ENCODE assay signal across 38 cellular contexts in the genomic region with DNA sequence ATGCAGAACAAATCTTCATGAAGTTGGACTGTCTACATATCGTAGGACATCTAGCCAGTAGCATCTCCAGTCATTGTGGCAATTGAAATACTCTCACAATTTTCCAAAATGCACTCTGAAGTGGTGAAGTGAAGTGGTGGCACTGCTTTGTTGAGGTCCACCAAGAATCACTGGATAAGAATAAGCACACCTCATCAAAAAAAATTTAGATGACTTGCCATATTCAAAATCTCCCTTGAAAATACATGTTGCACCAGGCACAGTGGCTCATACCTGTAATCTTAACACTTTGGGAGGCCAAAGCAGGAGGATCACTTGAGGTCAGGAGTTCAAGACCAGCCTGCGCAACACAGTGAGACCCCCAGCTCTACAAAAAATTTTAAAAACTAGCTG.
"Had no signal": no experiment of that assay in that cellular context is flagged by ENCODE, and none has a peak within 500 bp of the region (broad histone marks: within the 10 kb centered on the region; RNA-seq: fewer than 3 reads in every experiment).

No MANE protein-coding gene starts in this region.

- H3K36me3 ChIP-seq: ascending aorta had no signal

- H3K4me3 ChIP-seq: ascending aorta, cardiac muscle cell had no signal

- H3K4me1 ChIP-seq: ascending aorta had no signal

- H3K27me3 Mint-ChIP-seq: activated CD4-positive, alpha-beta memory T cell treated with anti-CD3 and anti-CD28 coated beads, Interleukin-2, amount 10 ng/mL, durations not matched to agents 7 days and 5 days; activated CD4-positive, alpha-beta T cell treated with anti-CD3 and anti-CD28 coated beads for 36 hours; activated CD4-positive, alpha-beta T cell treated with anti-CD3 and anti-CD28 coated beads, Interleukin-2, amount 10 ng/mL, durations not matched to agents 7 days and 5 days; activated CD8-positive, alpha-beta memory T cell treated with anti-CD3 and anti-CD28 coated beads, Interleukin-2, amount 10 ng/mL, durations not matched to agents 7 days and 5 days; activated naive CD4-positive, alpha-beta T cell treated with anti-CD3 and anti-CD28 coated beads, Interleukin-2, amount 10 ng/mL, durations not matched to agents 7 days and 5 days; activated naive CD4-positive, alpha-beta T cell treated with anti-CD3 and anti-CD28 coated beads, Interleukin-2, amount 50 U/mL, for 24 hours; activated naive CD8-positive, alpha-beta T cell; activated naive CD8-positive, alpha-beta T cell treated with anti-CD3 and anti-CD28 coated beads, Interleukin-2, amount 10 ng/mL, durations not matched to agents 7 days and 5 days; activated naive CD8-positive, alpha-beta T cell treated with anti-CD3 and anti-CD28 coated beads, Interleukin-2, amount 50 U/mL, for 24 hours; activated T-cell treated with anti-CD3 and anti-CD28 coated beads, Interleukin-2, amount 50 U/mL, for 24 hours; central memory CD8-positive, alpha-beta T cell had no signal

- DNase-seq: activated CD4-positive, alpha-beta memory T cell treated with anti-CD3 and anti-CD28 coated beads, Interleukin-2, amount 10 ng/mL, durations not matched to agents 7 days and 5 days; activated CD4-positive, alpha-beta T cell treated with anti-CD3 and anti-CD28 coated beads for 1 hour; activated CD4-positive, alpha-beta T cell treated with anti-CD3 and anti-CD28 coated beads for 36 hours; activated CD4-positive, alpha-beta T cell treated with anti-CD3 and anti-CD28 coated beads for 48 hours; activated CD4-positive, alpha-beta T cell treated with anti-CD3 and anti-CD28 coated beads, Interleukin-2, amount 10 ng/mL, durations not matched to agents 7 days and 5 days; activated CD4-positive, alpha-beta T cell treated with anti-CD3 and anti-CD28 coated beads, Interleukin-2, amount 50 U/mL, for 48 hours; activated CD4-positive, CD25-positive, alpha-beta regulatory T cell; activated CD8-positive, alpha-beta memory T cell treated with anti-CD3 and anti-CD28 coated beads for 24 hours; activated CD8-positive, alpha-beta memory T cell treated with anti-CD3 and anti-CD28 coated beads, Interleukin-2, amount 10 ng/mL, durations not matched to agents 7 days and 5 days; activated CD8-positive, alpha-beta memory T cell treated with anti-CD3 and anti-CD28 coated beads, Interleukin-2, amount 50 U/mL, for 48 hours; activated CD8-positive, alpha-beta T cell treated with anti-CD3 and anti-CD28 coated beads, Interleukin-2, amount 10 ng/mL, durations not matched to agents 7 days and 5 days; activated effector memory CD4-positive, alpha-beta T cell treated with Interleukin-2 at 50 U/mL for 16 hours; activated gamma-delta T cell; activated naive CD4-positive, alpha-beta T cell treated with anti-CD3 and anti-CD28 coated beads, Interleukin-2, amount 10 ng/mL, durations not matched to agents 7 days and 5 days; activated naive CD4-positive, alpha-beta T cell treated with Interleukin-2 at 50 U/mL for 16 hours; activated naive CD8-positive, alpha-beta T cell treated with anti-CD3 and anti-CD28 coated beads, Interleukin-2, amount 10 ng/mL, durations not matched to agents 7 days and 5 days; activated naive CD8-positive, alpha-beta T cell treated with anti-CD3 and anti-CD28 coated beads, Interleukin-2, amount 50 U/mL, for 24 hours; activated T-cell treated with anti-CD3 and anti-CD28 coated beads, Interleukin-2, amount 50 U/mL, for 24 hours; activated T-cell treated with anti-CD3 and anti-CD28 coated beads, Interleukin-2, amount 50 U/mL, for 48 hours; caudate nucleus; cerebellar nuclear complex; T-helper 1 cell; T-helper 2 cell; T-helper 9 cell; WERI-Rb-1 had no signal

- H3K27ac ChIP-seq: ascending aorta, cardiac muscle cell, WERI-Rb-1 had no signal

- H3K4me3 Mint-ChIP-seq: activated CD4-positive, alpha-beta memory T cell treated with anti-CD3 and anti-CD28 coated beads, Interleukin-2, amount 10 ng/mL, durations not matched to agents 7 days and 5 days; activated CD4-positive, alpha-beta T cell treated with anti-CD3 and anti-CD28 coated beads for 36 hours; activated CD4-positive, alpha-beta T cell treated with anti-CD3 and anti-CD28 coated beads, Interleukin-2, amount 10 ng/mL, durations not matched to agents 7 days and 5 days; activated CD8-positive, alpha-beta memory T cell treated with anti-CD3 and anti-CD28 coated beads, Interleukin-2, amount 10 ng/mL, durations not matched to agents 7 days and 5 days; activated CD8-positive, alpha-beta T cell treated with anti-CD3 and anti-CD28 coated beads, Interleukin-2, amount 10 ng/mL, durations not matched to agents 7 days and 5 days; activated naive CD4-positive, alpha-beta T cell treated with anti-CD3 and anti-CD28 coated beads, Interleukin-2, amount 10 ng/mL, durations not matched to agents 7 days and 5 days; activated naive CD4-positive, alpha-beta T cell treated with anti-CD3 and anti-CD28 coated beads, Interleukin-2, amount 50 U/mL, for 24 hours; activated naive CD8-positive, alpha-beta T cell; activated naive CD8-positive, alpha-beta T cell treated with anti-CD3 and anti-CD28 coated beads, Interleukin-2, amount 10 ng/mL, durations not matched to agents 7 days and 5 days; activated naive CD8-positive, alpha-beta T cell treated with anti-CD3 and anti-CD28 coated beads, Interleukin-2, amount 50 U/mL, for 24 hours; activated T-cell treated with anti-CD3 and anti-CD28 coated beads, Interleukin-2, amount 50 U/mL, for 24 hours; brain; central memory CD8-positive, alpha-beta T cell; T-helper 1 cell treated with Interleukin-12 subunit alpha and Interleukin-12 subunit beta and Interleukin-4 antibody, amounts not matched to agents 30 μg/mL and 1 μg/mL, for 36 hours; T-helper 2 cell treated with Interferon-gamma antibody and Interleukin-4, amounts not matched to agents 5 μg/mL and 100 μg/mL, for 36 hours; WTC11 had no signal

- FAIRE-seq: bronchial epithelial cell, TTC549 had no signal

- H3K27me3 ChIP-seq: ascending aorta, cardiac muscle cell had no signal

- H3K9me3 ChIP-seq: ascending aorta had no signal

- ATAC-seq: activated CD4-positive, alpha-beta T cell treated with anti-CD3 and anti-CD28 coated beads for 36 hours; activated CD4-positive, CD25-positive, alpha-beta regulatory T cell treated with anti-CD3 and anti-CD28 coated beads, Interleukin-2, amount 50 U/mL, for 24 hours; activated CD8-positive, alpha-beta memory T cell treated with anti-CD3 and anti-CD28 coated beads, Interleukin-2, amount 10 ng/mL, durations not matched to agents 7 days and 5 days; activated CD8-positive, alpha-beta T cell treated with anti-CD3 and anti-CD28 coated beads, Interleukin-2, amount 10 ng/mL, durations not matched to agents 7 days and 5 days; activated naive CD8-positive, alpha-beta T cell treated with anti-CD3 and anti-CD28 coated beads, Interleukin-2, amount 50 U/mL, for 24 hours had no signal

- H3K27ac Mint-ChIP-seq: activated CD4-positive, alpha-beta memory T cell treated with anti-CD3 and anti-CD28 coated beads, Interleukin-2, amount 10 ng/mL, durations not matched to agents 7 days and 5 days; activated CD4-positive, alpha-beta T cell treated with anti-CD3 and anti-CD28 coated beads for 36 hours; activated CD4-positive, alpha-beta T cell treated with anti-CD3 and anti-CD28 coated beads, Interleukin-2, amount 10 ng/mL, durations not matched to agents 7 days and 5 days; activated CD8-positive, alpha-beta memory T cell treated with anti-CD3 and anti-CD28 coated beads, Interleukin-2, amount 10 ng/mL, durations not matched to agents 7 days and 5 days; activated CD8-positive, alpha-beta T cell treated with anti-CD3 and anti-CD28 coated beads, Interleukin-2, amount 10 ng/mL, durations not matched to agents 7 days and 5 days; activated naive CD4-positive, alpha-beta T cell treated with anti-CD3 and anti-CD28 coated beads, Interleukin-2, amount 10 ng/mL, durations not matched to agents 7 days and 5 days; activated naive CD4-positive, alpha-beta T cell treated with anti-CD3 and anti-CD28 coated beads, Interleukin-2, amount 50 U/mL, for 24 hours; activated naive CD8-positive, alpha-beta T cell; activated naive CD8-positive, alpha-beta T cell treated with anti-CD3 and anti-CD28 coated beads, Interleukin-2, amount 10 ng/mL, durations not matched to agents 7 days and 5 days; activated naive CD8-positive, alpha-beta T cell treated with anti-CD3 and anti-CD28 coated beads, Interleukin-2, amount 50 U/mL, for 24 hours; activated T-cell treated with anti-CD3 and anti-CD28 coated beads, Interleukin-2, amount 50 U/mL, for 24 hours; activated T-helper 2 cell treated with anti-CD3 and anti-CD28 coated beads, Interferon-gamma antibody, Interleukin-2, Interleukin-4, amounts not matched to agents 10 μg/mL and 5 μg/mL and 100 μg/mL, durations not matched to agents 14 hours and 24 hours and 36 hours; T-helper 1 cell treated with Interleukin-12 subunit alpha and Interleukin-12 subunit beta and Interleukin-4 antibody, amounts not matched to agents 30 μg/mL and 1 μg/mL, for 36 hours; T-helper 2 cell treated with Interferon-gamma antibody and Interleukin-4, amounts not matched to agents 5 μg/mL and 100 μg/mL, for 36 hours had no signal

- H3K9me3 Mint-ChIP-seq: activated CD4-positive, alpha-beta memory T cell treated with anti-CD3 and anti-CD28 coated beads, Interleukin-2, amount 10 ng/mL, durations not matched to agents 7 days and 5 days; activated CD4-positive, alpha-beta T cell treated with anti-CD3 and anti-CD28 coated beads, Interleukin-2, amount 10 ng/mL, durations not matched to agents 7 days and 5 days; activated naive CD4-positive, alpha-beta T cell treated with anti-CD3 and anti-CD28 coated beads, Interleukin-2, amount 10 ng/mL, durations not matched to agents 7 days and 5 days; activated naive CD4-positive, alpha-beta T cell treated with anti-CD3 and anti-CD28 coated beads, Interleukin-2, amount 50 U/mL, for 24 hours; activated naive CD8-positive, alpha-beta T cell treated with anti-CD3 and anti-CD28 coated beads, Interleukin-2, amount 10 ng/mL, durations not matched to agents 7 days and 5 days; activated naive CD8-positive, alpha-beta T cell treated with anti-CD3 and anti-CD28 coated beads, Interleukin-2, amount 50 U/mL, for 24 hours; activated T-cell treated with anti-CD3 and anti-CD28 coated beads, Interleukin-2, amount 50 U/mL, for 24 hours; activated T-helper 2 cell treated with anti-CD3 and anti-CD28 coated beads, Interferon-gamma antibody, Interleukin-2, Interleukin-4, amounts not matched to agents 10 μg/mL and 5 μg/mL and 100 μg/mL, durations not matched to agents 14 hours and 24 hours and 36 hours; brain; central memory CD8-positive, alpha-beta T cell; T-helper 1 cell treated with Interleukin-12 subunit alpha and Interleukin-12 subunit beta and Interleukin-4 antibody, amounts not matched to agents 30 μg/mL and 1 μg/mL, for 36 hours; T-helper 2 cell treated with Interferon-gamma antibody and Interleukin-4, amounts not matched to agents 5 μg/mL and 100 μg/mL, for 36 hours; WTC11 had no signal
